Comparison of ENCODE assay signal across 24 cellular contexts in genomic region chr17:17587614-17588336, GRCh38. TPM values are rescaled to one million over a fixed set of nuclear protein-coding genes. Genes with fewer than 3 reads are reported as not detected.
DNase-seq lines count a peak whose midpoint lies in the region; ATAC-seq, FAIRE-seq and TF ChIP-seq lines count a peak whose summit lies in the region.
"Had no signal": no experiment of that assay in that cellular context is flagged by ENCODE, and none has a peak within 500 bp of the region (broad histone marks: within the 10 kb centered on the region; RNA-seq: fewer than 3 reads in every experiment).

No MANE protein-coding gene starts in this region.

- peaks cover 3% of the 10 kb centered on the region; the same call in 1 of the 2 replicates for H3K27me3 Mint-ChIP-seq in HFFc6 (ENCODE audit: insufficient read depth)
- H3K27me3 Mint-ChIP-seq: activated CD4-positive, alpha-beta memory T cell treated with anti-CD3 and anti-CD28 coated beads for 36 hours; activated naive CD8-positive, alpha-beta T cell treated with anti-CD3 and anti-CD28 coated beads, Interleukin-2, amount 50 U/mL, for 24 hours had no signal

- H3K36me3 ChIP-seq in osteoblast (ENCODE audit: insufficient read depth, low read length) (no peaks in the 10 kb centered on the region), vagina (no peaks in the 10 kb centered on the region), H7 (replicated peaks; ENCODE audit: control insufficient read depth, insufficient read depth, low read length) (no peaks in the 10 kb centered on the region)
- H3K36me3 ChIP-seq: colonic mucosa, neutrophil had no signal

- intact Hi-C loops in vagina (cut with DNase I) = no loop called here

- TF ChIP-seq POLR2A in vagina (IDR thresholded peaks at IDR 0.05) (no peak), GM12892 (IDR thresholded peaks at IDR 0.05; ENCODE audit: low read depth, low read length) (no peak)

- peaks cover 19% of the 10 kb centered on the region for H3K4me1 ChIP-seq in osteoblast (ENCODE audit: insufficient read depth, low read length)
- peaks cover 43% of the 10 kb centered on the region for H3K4me1 ChIP-seq in vagina
- H3K4me1 ChIP-seq: colonic mucosa had no signal

- H2AFZ ChIP-seq in osteoblast (ENCODE audit: low read length) = peak overlapping the region; percentile 15

- H3K4me3 Mint-ChIP-seq in HFFc6 = no peak overlapping the region
- H3K4me3 Mint-ChIP-seq: activated CD4-positive, alpha-beta memory T cell treated with anti-CD3 and anti-CD28 coated beads for 36 hours; activated naive CD8-positive, alpha-beta T cell treated with anti-CD3 and anti-CD28 coated beads, Interleukin-2, amount 50 U/mL, for 24 hours; immature natural killer cell had no signal

- ATAC-seq in GM19328 (IDR thresholded peaks at IDR 0.05; ENCODE audit: unreplicated experiment) = no peak
- ATAC-seq: activated naive CD8-positive, alpha-beta T cell treated with anti-CD3 and anti-CD28 coated beads, Interleukin-2, amount 50 U/mL, for 24 hours had no signal

- H3K36me3 Mint-ChIP-seq in HFFc6 (ENCODE audit: low read depth) = 0 out of 2 replicates have a peak, but pooled peaks cover 4% of the 10 kb centered on the region
- H3K36me3 Mint-ChIP-seq: activated CD4-positive, alpha-beta memory T cell treated with anti-CD3 and anti-CD28 coated beads for 36 hours; immature natural killer cell had no signal

- H3K4me1 Mint-ChIP-seq in HFFc6 (ENCODE audit: low read depth) = peaks cover 37% of the 10 kb centered on the region

- FAIRE-seq in GM12892 (lab: Jason Lieb, UNC) = no peak
- FAIRE-seq: endothelial cell of umbilical vein, GM19239 had no signal

- H3K4me3 ChIP-seq in fibroblast of villous mesenchyme (ENCODE audit: low read depth, low read length) (no peak overlapping the region), osteoblast (ENCODE audit: insufficient read depth, low read length) (no peak overlapping the region), vagina (no peak overlapping the region), H7 (ENCODE audit: insufficient read depth, low read depth, low read length) (no peak overlapping the region)
- H3K4me3 ChIP-seq: colonic mucosa, lung had no signal

- peaks cover 41% of the 10 kb centered on the region for H3K79me2 ChIP-seq in osteoblast (ENCODE audit: insufficient read depth, low read length)

- no peak overlapping the region for H3K27ac ChIP-seq in osteoblast (ENCODE audit: low read depth, low read length)
- H3K27ac ChIP-seq in vagina = peak overlapping the region; percentile 25
- H3K27ac ChIP-seq: colonic mucosa, neutrophil had no signal

- H3K27ac Mint-ChIP-seq in HFFc6 = peak overlapping the region; percentile 34
- H3K27ac Mint-ChIP-seq: activated CD4-positive, alpha-beta memory T cell treated with anti-CD3 and anti-CD28 coated beads for 36 hours; activated naive CD8-positive, alpha-beta T cell treated with anti-CD3 and anti-CD28 coated beads, Interleukin-2, amount 50 U/mL, for 24 hours had no signal

- H3K9me3 Mint-ChIP-seq in HFFc6 = no peaks in the 10 kb centered on the region
- H3K9me3 Mint-ChIP-seq: activated CD4-positive, alpha-beta memory T cell treated with anti-CD3 and anti-CD28 coated beads for 36 hours; activated naive CD8-positive, alpha-beta T cell treated with anti-CD3 and anti-CD28 coated beads, Interleukin-2, amount 50 U/mL, for 24 hours; immature natural killer cell had no signal

- H3K9me3 ChIP-seq in osteoblast (ENCODE audit: low read depth, low read length) = no peaks in the 10 kb centered on the region
- no peaks in the 10 kb centered on the region for H3K9me3 ChIP-seq in vagina
- H3K9me3 ChIP-seq: colonic mucosa, neutrophil had no signal

- H3K27me3 ChIP-seq in osteoblast (ENCODE audit: insufficient read depth, low read length) (no peaks in the 10 kb centered on the region), vagina (no peaks in the 10 kb centered on the region), H7 (ENCODE audit: control insufficient read depth, insufficient read depth, low read length) (no peaks in the 10 kb centered on the region)
- H3K27me3 ChIP-seq: colonic mucosa, neutrophil had no signal

- H3K4me2 ChIP-seq in osteoblast (ENCODE audit: insufficient read depth, low read length) = no peak overlapping the region

- no peaks in the 10 kb centered on the region for H4K20me1 ChIP-seq in osteoblast (ENCODE audit: insufficient read depth, low read length)

- no peak for DNase-seq in HFFc6
- DNase-seq in fibroblast of villous mesenchyme (ENCODE audit: low read depth) = peak; percentile 32
- DNase-seq in osteoblast (ENCODE audit: insufficient read length, low spot score, missing footprints) = no peak
- no peak for DNase-seq in vagina (ENCODE audit: extremely low spot score in 2 of 2)
- no peak for DNase-seq in GM12892 (ENCODE audit: insufficient read length)
- no peak for DNase-seq in H7
- DNase-seq: activated CD4-positive, alpha-beta memory T cell treated with anti-CD3 and anti-CD28 coated beads for 36 hours; activated CD4-positive, CD25-positive, alpha-beta regulatory T cell; activated effector memory CD4-positive, alpha-beta T cell treated with Interleukin-2 at 50 U/mL for 16 hours; activated naive CD8-positive, alpha-beta T cell treated with anti-CD3 and anti-CD28 coated beads, Interleukin-2, amount 50 U/mL, for 24 hours; AML-193; colonic mucosa; foreskin fibroblast; immature natural killer cell; NCI-H1092 treated with DMSO at 0.1 percent for 48 hours; NCI-H1930; NCI-H2227 treated with DMSO at 0.1 percent for 48 hours; stimulated activated CD4-positive, alpha-beta T cell treated with anti-CD3 and anti-CD28 coated beads, Interleukin-4, amount 100 ng/mL, for 1 hour; stimulated activated naive CD4-positive, alpha-beta T cell treated with Interleukin-2 at 50 U/mL for 16 hours had no signal

- no peak for TF ChIP-seq CTCF in HFFc6 (IDR thresholded peaks at IDR 0.05)
- no peak for TF ChIP-seq CTCF in fibroblast of villous mesenchyme (IDR thresholded peaks at IDR 0.05; ENCODE audit: insufficient read depth, low read depth, low read length)
- TF ChIP-seq CTCF in osteoblast (IDR thresholded peaks at IDR 0.05; ENCODE audit: extremely low read depth, low read depth, low read length) = no peak
- TF ChIP-seq CTCF in vagina (IDR thresholded peaks at IDR 0.05) = no peak

RNA-seq across cellular contexts. Expression of gene PEMT, which starts 3.7 kb away (rescaled TPM):
- total RNA-seq in HFFc6 (2021; fragmentation: NEBNext Ultra II Directional; extraction: Animal tissue kit (Norgen Biotek cat#: 25700)) = 10 to 100 TPM; 33.0 to 49.2 (median 44.0) TPM
- total RNA-seq in fibroblast of villous mesenchyme (28.9 and 36.7 TPM in 2 replicates), osteoblast (25.3 and 26.4 TPM in 2 replicates), vagina (37.3 TPM)
- 8.5 TPM for polyA plus RNA-seq in GM12892 (2012; ENCODE audit: missing spikeins)
- 99.1 and 126 TPM in 2 replicates for total RNA-seq in H7 (2014; rRNA removed; shearing (Covaris generic))
